Comparison of ENCODE assay signal across 8 cellular contexts in genomic region chr17:77449908-77450741, GRCh38.
DNase-seq lines count a peak whose midpoint lies in the region; ATAC-seq and TF ChIP-seq lines count a peak whose summit lies in the region.

No MANE protein-coding gene starts in this region.

- H3K9ac ChIP-seq in skeletal muscle tissue (ENCODE audit: low read depth in 1 of 3, low read length in 3 of 3): peak overlapping the region in 2 of 3 donors; percentile 65 to 83

- H3K9me3 Mint-ChIP-seq in brain: peaks cover 0 to 2% (median 0%) of the 10 kb centered on the region in 5 experiments

- ATAC-seq in HG02885 (IDR thresholded peaks at IDR 0.05; ENCODE audit: poor library complexity, unreplicated experiment) (no peak), HG03457 (IDR thresholded peaks at IDR 0.05; ENCODE audit: unreplicated experiment) (no peak)

- peaks cover 80% of the 10 kb centered on the region for H3K4me1 Mint-ChIP-seq in brain

- H3K36me3 Mint-ChIP-seq in brain: peaks cover 20% of the 10 kb centered on the region

- H3K4me3 ChIP-seq in GM08714 (ENCODE audit: low read length) (peak overlapping the region; percentile 71; the same call in 1 of the 2 replicates), skeletal muscle tissue (ENCODE audit: low read length in 3 of 3) (peak overlapping the region; percentile 29 to 69 (median 60))

- H3K27ac ChIP-seq in RWPE1 (peak overlapping the region; percentile 98), skeletal muscle tissue (ENCODE audit: low read depth, low read length) (peak overlapping the region; percentile 74)

- H3K9me3 ChIP-seq in skeletal muscle tissue (ENCODE audit: control insufficient read depth in 3 of 3, low read length in 3 of 3): no peaks in the 10 kb centered on the region

- CTCF ChIA-PET in RWPE1 (lab: Yijun Ruan, JAX): interaction anchor here (0.6 to 1.0 kb wide), 6 partner anchors 7 to 1184 kb away, joined by 3 to 6 read pairs (median 3); no protein-coding TSS in a partner anchor

- POLR2A ChIA-PET in RWPE1 (lab: Yijun Ruan, JAX; ENCODE audit: low non-redundant PET): no interaction called here

- peak; percentile 64 for DNase-seq in RWPE1 (ENCODE audit: low spot score)
- peak; percentile 64 for DNase-seq in inferior parietal cortex (ENCODE audit: extremely low spot score)
- DNase-seq in Kasumi-1 (lab: John Stamatoyannopoulos, UW): no peak

- peak overlapping the region; percentile 93 to 100 (median 98) for H3K4me3 Mint-ChIP-seq in brain

- H3K4me1 ChIP-seq in skeletal muscle tissue (ENCODE audit: control insufficient read depth in 3 of 3, insufficient read depth in 3 of 3, low read length in 3 of 3): peaks cover 52 to 69% (median 61%) of the 10 kb centered on the region in 3 donors

- H3K36me3 ChIP-seq in skeletal muscle tissue (ENCODE audit: control insufficient read depth in 3 of 3, insufficient read depth in 3 of 3, low read length in 3 of 3): no peaks in the 10 kb centered on the region

- no peaks in the 10 kb centered on the region for H3K27me3 ChIP-seq in skeletal muscle tissue (ENCODE audit: control insufficient read depth in 3 of 3, insufficient read depth in 3 of 3, low read length in 3 of 3)

- peaks cover 6% of the 10 kb centered on the region for H3K27me3 Mint-ChIP-seq in brain

- TF ChIP-seq CTCF in RWPE1 (conservative IDR thresholded peaks at IDR 0.05; ENCODE audit: low read depth) (no peak), brain (conservative IDR thresholded peaks at IDR 0.05) (no peak)

- H3K27ac Mint-ChIP-seq in brain: peak overlapping the region; percentile 99 to 100 (median 100)

Comparison
In these comparisons a context has a peak if more than half of its experiments do, and no peak if none do; other contexts are left out.
1. DNase-seq: peak in RWPE1 (single experiment) and inferior parietal cortex (single experiment); none in Kasumi-1 (0 of 2).